Comparison of ENCODE assay signal across 1 cellular context in genomic region chr5:44933686-44934085, GRCh38.
TF ChIP-seq lines count a peak whose summit lies in the region.

No MANE protein-coding gene starts in this region.

TF ChIP-seq in GM23338, 12 proteins besides CTCF, POLR2A, EP300 and RAD21:
- TF ChIP-seq ZNF462 (CRISPR knock-in tag; IDR thresholded peaks at IDR 0.05) (no peak), STAT1 (IDR thresholded peaks at IDR 0.05; ENCODE audit: unreplicated experiment) (no peak), POLR2AphosphoS5 (IDR thresholded peaks at IDR 0.05; ENCODE audit: low read depth) (no peak), EZH2 (IDR thresholded peaks at IDR 0.05; ENCODE audit: low read depth, unreplicated experiment) (no peak), ETS1 (IDR thresholded peaks at IDR 0.05) (no peak), JUNB (IDR thresholded peaks at IDR 0.05; ENCODE audit: unreplicated experiment) (no peak), ZNF331 (CRISPR knock-in tag; IDR thresholded peaks at IDR 0.05; ENCODE audit: low read depth) (no peak), EZH2phosphoT487 (IDR thresholded peaks at IDR 0.05; ENCODE audit: unreplicated experiment) (no peak), REST (IDR thresholded peaks at IDR 0.05; ENCODE audit: unreplicated experiment) (no peak), NANOG (IDR thresholded peaks at IDR 0.05; ENCODE audit: borderline replicate concordance) (no peak), CREB1 (CRISPR knock-in tag; IDR thresholded peaks at IDR 0.05; ENCODE audit: low read depth) (no peak), ZNF114 (CRISPR knock-in tag; IDR thresholded peaks at IDR 0.05) (no peak)
